In genomic region chr9:88238281-88238571, GRCh38 we compare ENCODE assay signal across 1 cellular context.
TF ChIP-seq lines count a peak whose summit lies in the region.

No MANE protein-coding gene starts in this region.

TF ChIP-seq in WTC11, 78 proteins besides CTCF, POLR2A, EP300 and RAD21 (continued from another document):
- TF ChIP-seq, protein P1, sequence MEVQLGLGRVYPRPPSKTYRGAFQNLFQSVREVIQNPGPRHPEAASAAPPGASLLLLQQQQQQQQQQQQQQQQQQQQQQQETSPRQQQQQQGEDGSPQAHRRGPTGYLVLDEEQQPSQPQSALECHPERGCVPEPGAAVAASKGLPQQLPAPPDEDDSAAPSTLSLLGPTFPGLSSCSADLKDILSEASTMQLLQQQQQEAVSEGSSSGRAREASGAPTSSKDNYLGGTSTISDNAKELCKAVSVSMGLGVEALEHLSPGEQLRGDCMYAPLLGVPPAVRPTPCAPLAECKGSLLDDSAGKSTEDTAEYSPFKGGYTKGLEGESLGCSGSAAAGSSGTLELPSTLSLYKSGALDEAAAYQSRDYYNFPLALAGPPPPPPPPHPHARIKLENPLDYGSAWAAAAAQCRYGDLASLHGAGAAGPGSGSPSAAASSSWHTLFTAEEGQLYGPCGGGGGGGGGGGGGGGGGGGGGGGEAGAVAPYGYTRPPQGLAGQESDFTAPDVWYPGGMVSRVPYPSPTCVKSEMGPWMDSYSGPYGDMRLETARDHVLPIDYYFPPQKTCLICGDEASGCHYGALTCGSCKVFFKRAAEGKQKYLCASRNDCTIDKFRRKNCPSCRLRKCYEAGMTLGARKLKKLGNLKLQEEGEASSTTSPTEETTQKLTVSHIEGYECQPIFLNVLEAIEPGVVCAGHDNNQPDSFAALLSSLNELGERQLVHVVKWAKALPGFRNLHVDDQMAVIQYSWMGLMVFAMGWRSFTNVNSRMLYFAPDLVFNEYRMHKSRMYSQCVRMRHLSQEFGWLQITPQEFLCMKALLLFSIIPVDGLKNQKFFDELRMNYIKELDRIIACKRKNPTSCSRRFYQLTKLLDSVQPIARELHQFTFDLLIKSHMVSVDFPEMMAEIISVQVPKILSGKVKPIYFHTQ (CRISPR knock-in tag; IDR thresholded peaks at IDR 0.05) = no peak
- no peak for TF ChIP-seq GRHL2 (CRISPR knock-in tag; IDR thresholded peaks at IDR 0.05; ENCODE audit: insufficient replicate concordance, severe bottlenecking)
- TF ChIP-seq NFE2L1 (CRISPR knock-in tag; IDR thresholded peaks at IDR 0.05) = no peak
- TF ChIP-seq ZNF671 (CRISPR knock-in tag; IDR thresholded peaks at IDR 0.05) = no peak
- TF ChIP-seq OVOL2 (CRISPR knock-in tag; IDR thresholded peaks at IDR 0.05; ENCODE audit: borderline replicate concordance) = no peak
- no peak for TF ChIP-seq RELA (CRISPR knock-in tag; IDR thresholded peaks at IDR 0.05; ENCODE audit: borderline replicate concordance)
- no peak for TF ChIP-seq ZNF263 (CRISPR knock-in tag; IDR thresholded peaks at IDR 0.05; ENCODE audit: low read depth)
- TF ChIP-seq MAX (CRISPR knock-in tag; IDR thresholded peaks at IDR 0.05) = no peak
- no peak for TF ChIP-seq ZNF232 (CRISPR knock-in tag; IDR thresholded peaks at IDR 0.05)
- no peak for TF ChIP-seq MXD4 (CRISPR knock-in tag; IDR thresholded peaks at IDR 0.05; ENCODE audit: borderline replicate concordance)
- TF ChIP-seq ZNF425 (CRISPR knock-in tag; conservative IDR thresholded peaks at IDR 0.05) = no peak
- no peak for TF ChIP-seq FOXJ3 (CRISPR knock-in tag; IDR thresholded peaks at IDR 0.05; ENCODE audit: borderline replicate concordance)
- TF ChIP-seq ZNF219 (CRISPR knock-in tag; IDR thresholded peaks at IDR 0.05; ENCODE audit: borderline replicate concordance) = no peak
TF ChIP-seq in WTC11: peak in this region for 0.
